Comparison of ENCODE assay signal across 11 cellular contexts in the genomic region with DNA sequence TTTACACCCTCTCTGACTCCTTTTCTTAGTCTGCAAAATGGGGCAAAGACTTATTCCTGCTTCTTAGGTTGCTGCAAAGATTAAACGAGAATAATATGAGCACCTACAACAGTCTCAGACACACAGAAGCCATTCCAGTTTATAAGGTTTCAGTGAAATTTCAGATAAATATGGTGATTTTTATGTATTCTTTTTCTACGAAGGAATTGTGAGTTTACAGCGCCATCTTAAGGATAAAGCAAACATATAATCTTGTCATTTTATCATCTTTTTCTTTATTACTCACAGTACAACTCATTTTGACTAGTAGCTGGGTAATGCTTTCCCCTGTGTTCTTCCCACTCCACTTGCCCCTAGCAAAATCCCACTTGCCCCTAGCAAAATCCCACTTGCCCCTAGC. TPM values are rescaled to one million over a fixed set of nuclear protein-coding genes. Genes with fewer than 3 reads are reported as not detected.
DNase-seq lines count a peak whose midpoint lies in the region; ATAC-seq and TF ChIP-seq lines count a peak whose summit lies in the region.
"Had no signal": no experiment of that assay in that cellular context is flagged by ENCODE, and none has a peak within 500 bp of the region (broad histone marks: within the 10 kb centered on the region; RNA-seq: fewer than 3 reads in every experiment).

No MANE protein-coding gene starts in this region.

- H3K4me2 ChIP-seq in fibroblast of lung (ENCODE audit: extremely low read depth, insufficient read depth, low read length) (no peak overlapping the region), neuronal stem cell (ENCODE audit: insufficient read depth, low read length, poor library complexity, severe bottlenecking) (no peak overlapping the region)

- H3K9ac ChIP-seq in fibroblast of lung (ENCODE audit: insufficient read depth, low read length) = no peak overlapping the region
- H3K9ac ChIP-seq in neuronal stem cell (ENCODE audit: low read depth, low read length, poor library complexity) = no peak overlapping the region

- no peak overlapping the region for H3K4me3 Mint-ChIP-seq in activated CD8-positive, alpha-beta memory T cell treated with anti-CD3 and anti-CD28 coated beads, Interleukin-2, amount 10 ng/mL, durations not matched to agents 7 days and 5 days
- H3K4me3 Mint-ChIP-seq: B cell had no signal

- no peak overlapping the region for H4K8ac ChIP-seq in neuronal stem cell (ENCODE audit: low read depth, low read length)

- H3K79me2 ChIP-seq in fibroblast of lung (ENCODE audit: control insufficient read depth, insufficient read depth, low read length) = no peaks in the 10 kb centered on the region

- H3K36me3 ChIP-seq in fibroblast of lung (ENCODE audit: control insufficient read depth, insufficient read depth, low read length) = no peaks in the 10 kb centered on the region
- no peaks in the 10 kb centered on the region for H3K36me3 ChIP-seq in neuronal stem cell (replicated peaks in 1 of 2; ENCODE audit: control insufficient read depth in 2 of 2, insufficient read depth in 2 of 2, low read length in 2 of 2)
- H3K36me3 ChIP-seq: left lung had no signal

- H3K27ac ChIP-seq in fibroblast of lung (ENCODE audit: insufficient read depth, low read length) (no peak overlapping the region), neuronal stem cell (replicated peaks; ENCODE audit: low read length) (no peak overlapping the region)
- H3K27ac ChIP-seq: left lung had no signal

- no peak overlapping the region for H3K23ac ChIP-seq in neuronal stem cell (ENCODE audit: low read depth, low read length, poor library complexity)

- no peak overlapping the region for H3K4ac ChIP-seq in neuronal stem cell (ENCODE audit: low read length)

- H3K4me1 ChIP-seq in fibroblast of lung (ENCODE audit: control insufficient read depth, extremely low read depth, insufficient read depth, low read length) = peaks cover 6% of the 10 kb centered on the region
- H3K4me1 ChIP-seq in neuronal stem cell (ENCODE audit: control insufficient read depth in 2 of 2, insufficient read depth in 1 of 2, low read depth in 1 of 2, low read length in 2 of 2) = peaks cover 0 to 1% of the 10 kb centered on the region in 2 donors
- H3K4me1 ChIP-seq: left lung had no signal

- H2AFZ ChIP-seq in fibroblast of lung (ENCODE audit: low read length) (peak overlapping the region; percentile 47), neuronal stem cell (ENCODE audit: low read length) (no peak overlapping the region)

- no peaks in the 10 kb centered on the region for H3K36me3 Mint-ChIP-seq in activated CD8-positive, alpha-beta memory T cell treated with anti-CD3 and anti-CD28 coated beads, Interleukin-2, amount 10 ng/mL, durations not matched to agents 7 days and 5 days

- no peak overlapping the region for H4K91ac ChIP-seq in neuronal stem cell (ENCODE audit: low read depth, low read length, poor library complexity)

- CTCF ChIA-PET in activated CD8-positive, alpha-beta memory T cell treated with anti-CD3 and anti-CD28 coated beads, Interleukin-2, amount 10 ng/mL, durations not matched to agents 7 days and 5 days (lab: Charles Lee) = interaction anchor here (0.7 kb wide), 1 partner anchor 21 kb away, joined by 3 read pairs; no protein-coding TSS in a partner anchor

- no peaks in the 10 kb centered on the region for H3K27me3 Mint-ChIP-seq in activated CD8-positive, alpha-beta memory T cell treated with anti-CD3 and anti-CD28 coated beads, Interleukin-2, amount 10 ng/mL, durations not matched to agents 7 days and 5 days

- no peaks in the 10 kb centered on the region for H4K20me1 ChIP-seq in fibroblast of lung (ENCODE audit: control insufficient read depth, extremely low read depth, insufficient read depth, low read length)

- H2AK5ac ChIP-seq in neuronal stem cell (ENCODE audit: low read depth, low read length) = no peak overlapping the region

- H3K4me3 ChIP-seq in fibroblast of lung (replicated peaks in 1 of 4; ENCODE audit: control extremely low read depth in 1 of 4, insufficient read depth in 1 of 4, low read depth in 3 of 4, low read length in 4 of 4) (no peak overlapping the region), neuronal stem cell (ENCODE audit: low read length in 2 of 2) (no peak overlapping the region)
- H3K4me3 ChIP-seq: left lung had no signal

- no peak overlapping the region for H2BK12ac ChIP-seq in neuronal stem cell (ENCODE audit: low read length)

- H3K9me3 ChIP-seq in fibroblast of lung (ENCODE audit: control insufficient read depth, insufficient read depth, low read depth, low read length) = no peaks in the 10 kb centered on the region
- no peaks in the 10 kb centered on the region for H3K9me3 ChIP-seq in neuronal stem cell (replicated peaks in 1 of 2; ENCODE audit: control insufficient read depth in 2 of 2, insufficient read depth in 1 of 2, low read depth in 1 of 2, low read length in 2 of 2)
- H3K9me3 ChIP-seq: left lung had no signal

- no peaks in the 10 kb centered on the region for H3K27me3 ChIP-seq in fibroblast of lung (ENCODE audit: control insufficient read depth, insufficient read depth, low read length)
- no peaks in the 10 kb centered on the region for H3K27me3 ChIP-seq in neuronal stem cell (ENCODE audit: control insufficient read depth in 3 of 3, insufficient read depth in 3 of 3, low read depth in 1 of 3, low read length in 3 of 3)
- H3K27me3 ChIP-seq: left lung had no signal

- TF ChIP-seq CTCF in fibroblast of lung (conservative IDR thresholded peaks at IDR 0.05 in 1 of 2, IDR thresholded peaks at IDR 0.05 in 1 of 2; ENCODE audit: low read depth in 1 of 2, low read length in 2 of 2) = peak; percentile 12 to 30

- no CpG with 5 or more reads among the region's 3 CpGs for WGBS in neuronal stem cell (ENCODE audit: extremely low coverage in 2 of 2, insufficient read length in 2 of 2, insufficient replicate concordance in 1 of 2), 2 donors

- H3K18ac ChIP-seq in neuronal stem cell (ENCODE audit: low read length) = no peak overlapping the region

- no peak overlapping the region for H3K27ac Mint-ChIP-seq in activated CD8-positive, alpha-beta memory T cell treated with anti-CD3 and anti-CD28 coated beads, Interleukin-2, amount 10 ng/mL, durations not matched to agents 7 days and 5 days
- H3K27ac Mint-ChIP-seq: B cell had no signal

- no peaks in the 10 kb centered on the region for H3K79me1 ChIP-seq in neuronal stem cell (ENCODE audit: low read depth, low read length)

- DNase-seq in DMS53 (lab: John Stamatoyannopoulos, UW) (peak; percentile 47), DMS53 treated with DMSO at 0.1 percent for 48 hours (lab: John Stamatoyannopoulos, UW; ENCODE audit: unreplicated experiment) (no peak), NCI-H82 treated with DMSO at 0.1 percent for 48 hours (lab: John Stamatoyannopoulos, UW; ENCODE audit: unreplicated experiment) (peak; percentile 30), fibroblast of lung (ENCODE audit: low read depth in 2 of 2) (peak in 1 of 2 donors; percentile 66), stromal cell of bone marrow (ENCODE audit: low read depth) (peak; percentile 40), 8988T (no peak), neuronal stem cell (ENCODE audit: low spot score) (no peak)
- DNase-seq in activated CD8-positive, alpha-beta memory T cell treated with anti-CD3 and anti-CD28 coated beads, Interleukin-2, amount 10 ng/mL, durations not matched to agents 7 days and 5 days = no peak
- DNase-seq: activated effector memory CD4-positive, alpha-beta T cell treated with anti-CD3 and anti-CD28 coated beads, Interleukin-2, amount 50 U/mL, for 16 hours; left lung had no signal

- no peak for ATAC-seq in activated CD8-positive, alpha-beta memory T cell treated with anti-CD3 and anti-CD28 coated beads, Interleukin-2, amount 10 ng/mL, durations not matched to agents 7 days and 5 days
- ATAC-seq: left lung had no signal

- H3K9me3 Mint-ChIP-seq in activated CD8-positive, alpha-beta memory T cell treated with anti-CD3 and anti-CD28 coated beads, Interleukin-2, amount 10 ng/mL, durations not matched to agents 7 days and 5 days (ENCODE audit: low read depth) = no peaks in the 10 kb centered on the region

- H3K14ac ChIP-seq in neuronal stem cell (ENCODE audit: low read length) = no peak overlapping the region

- H2BK15ac ChIP-seq in neuronal stem cell (ENCODE audit: low read length) = no peak overlapping the region

- H2BK120ac ChIP-seq in neuronal stem cell (ENCODE audit: low read depth, low read length) = no peak overlapping the region

- no peak overlapping the region for H2BK5ac ChIP-seq in neuronal stem cell (ENCODE audit: low read length)

- H3K4me1 Mint-ChIP-seq in activated CD8-positive, alpha-beta memory T cell treated with anti-CD3 and anti-CD28 coated beads, Interleukin-2, amount 10 ng/mL, durations not matched to agents 7 days and 5 days = no peaks in the 10 kb centered on the region
- H3K4me1 Mint-ChIP-seq: B cell had no signal

RNA-seq across cellular contexts. Expression of a gene that starts 29.2 kb away (rescaled TPM):
- 29.2 and 45.7 TPM in 2 replicates for total RNA-seq in fibroblast of lung
- polyA plus RNA-seq in fibroblast of lung = 15.5 and 21.6 TPM in 2 replicates
- 9.8 and 16.2 TPM in 2 replicates for polyA plus RNA-seq in fibroblast of lung (2012)
- 1.8 and 2.9 TPM in 2 replicates for polyA minus RNA-seq in fibroblast of lung (ENCODE audit: low replicate concordance)
- 26.5 TPM for polyA plus RNA-seq in neuronal stem cell (2013, experiment 1 of 2)
- polyA plus RNA-seq in neuronal stem cell (2013, experiment 2 of 2) = 26.7 TPM
- total RNA-seq in activated CD8-positive, alpha-beta memory T cell treated with anti-CD3 and anti-CD28 coated beads, Interleukin-2, amount 10 ng/mL, durations not matched to agents 7 days and 5 days = 10 to 100 TPM; 38.0 to 39.4 TPM

Comparison
In these comparisons a context has a peak if more than half of its experiments do, and no peak if none do; other contexts are left out.
1. DNase-seq: peak in DMS53 (single experiment), NCI-H82 treated with DMSO at 0.1 percent for 48 hours (single experiment) and stromal cell of bone marrow (single experiment); none in DMS53 treated with DMSO at 0.1 percent for 48 hours (single experiment), 8988T (single experiment), neuronal stem cell (single experiment) and activated CD8-positive, alpha-beta memory T cell treated with anti-CD3 and anti-CD28 coated beads, Interleukin-2, amount 10 ng/mL, durations not matched to agents 7 days and 5 days (single experiment).